ENCODE assay signal across 8 cellular contexts in the genomic region with DNA sequence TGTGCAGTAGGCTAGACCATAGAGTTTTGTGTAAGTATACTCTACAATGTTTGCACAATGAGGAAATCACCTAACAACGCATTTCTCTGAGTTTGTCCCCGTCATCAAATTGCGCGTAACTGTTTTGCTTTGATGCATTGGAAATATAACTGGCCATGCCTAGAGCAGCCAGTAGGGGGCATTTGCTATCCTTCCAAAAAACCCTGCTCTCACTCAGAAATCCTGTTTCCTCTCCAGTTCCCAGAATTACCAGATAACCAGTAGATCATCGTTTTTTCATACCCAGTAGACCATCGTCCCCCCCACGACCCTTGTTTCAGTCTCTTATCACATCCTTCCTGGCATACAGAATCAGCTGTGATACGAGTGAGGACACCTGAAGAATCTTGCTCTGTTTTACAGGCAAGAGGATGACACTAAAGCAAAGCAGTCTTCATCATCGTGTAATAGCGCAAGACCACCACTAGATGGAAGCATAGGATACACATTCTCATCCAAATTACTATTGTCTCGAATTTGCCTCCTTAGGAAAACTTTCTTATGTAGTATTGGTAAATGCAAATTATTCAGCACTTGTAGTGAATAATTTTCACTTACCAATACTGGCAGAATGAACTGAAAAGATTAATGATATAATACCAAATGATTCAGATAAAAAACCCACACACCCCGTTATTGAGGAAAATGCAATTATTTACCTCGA.
DNase-seq lines count a peak whose midpoint lies in the region; ATAC-seq, FAIRE-seq and TF ChIP-seq lines count a peak whose summit lies in the region.

No MANE protein-coding gene starts in this region.

- peak; percentile 69 for TF ChIP-seq CTCF in AG09319 (IDR thresholded peaks at IDR 0.05; ENCODE audit: low read depth, low read length)
- TF ChIP-seq CTCF in WERI-Rb-1 (IDR thresholded peaks at IDR 0.05; ENCODE audit: low read depth, low read length), result peak; percentile 83
- peak; percentile 78 for TF ChIP-seq CTCF in cardiac fibroblast (IDR thresholded peaks at IDR 0.05; ENCODE audit: low read depth, low read length)

- no peaks in the 10 kb centered on the region for H3K9me3 ChIP-seq in WERI-Rb-1 (ENCODE audit: severe bottlenecking)

- peak; percentile 63 for DNase-seq in AG09319 (ENCODE audit: extremely low read depth, low read depth)
- DNase-seq in NCI-H2171 treated with DMSO at 0.1 percent for 48 hours (lab: John Stamatoyannopoulos, UW), result peak; percentile 92
- DNase-seq in WERI-Rb-1, result peak; percentile 66
- peak; percentile 89 to 93 for DNase-seq in cardiac fibroblast (ENCODE audit: low read depth in 2 of 2)
- DNase-seq in stimulated activated CD4-positive, alpha-beta T cell treated with anti-CD3 and anti-CD28 coated beads, Interleukin-15, amount 100 ng/mL, for 48 hours (ENCODE audit: low read depth in 2 of 2), result peak; percentile 42 to 57

- H3K27ac ChIP-seq in WERI-Rb-1, result no peak overlapping the region

- ATAC-seq in GM18873 (IDR thresholded peaks at IDR 0.05; ENCODE audit: low FRiP score, unreplicated experiment) (peak; percentile 92), HG03139 (IDR thresholded peaks at IDR 0.05; ENCODE audit: unreplicated experiment) (peak; percentile 95)

- no peaks in the 10 kb centered on the region for H3K36me3 ChIP-seq in WERI-Rb-1

- H3K4me3 ChIP-seq in WERI-Rb-1 (ENCODE audit: low read depth, low read length) (peak overlapping the region; percentile 42), cardiac fibroblast (replicated peaks in 1 of 2; ENCODE audit: low read depth in 2 of 2, low read length in 2 of 2) (peak overlapping the region; percentile 33 to 48)

- FAIRE-seq in islet of Langerhans (lab: Jason Lieb, UNC), result peak; percentile 77

- no peaks in the 10 kb centered on the region for H3K27me3 ChIP-seq in WERI-Rb-1 (ENCODE audit: insufficient read depth, low read depth, severe bottlenecking)
